ENCODE assay signal across 1 cellular context in the genomic region with DNA sequence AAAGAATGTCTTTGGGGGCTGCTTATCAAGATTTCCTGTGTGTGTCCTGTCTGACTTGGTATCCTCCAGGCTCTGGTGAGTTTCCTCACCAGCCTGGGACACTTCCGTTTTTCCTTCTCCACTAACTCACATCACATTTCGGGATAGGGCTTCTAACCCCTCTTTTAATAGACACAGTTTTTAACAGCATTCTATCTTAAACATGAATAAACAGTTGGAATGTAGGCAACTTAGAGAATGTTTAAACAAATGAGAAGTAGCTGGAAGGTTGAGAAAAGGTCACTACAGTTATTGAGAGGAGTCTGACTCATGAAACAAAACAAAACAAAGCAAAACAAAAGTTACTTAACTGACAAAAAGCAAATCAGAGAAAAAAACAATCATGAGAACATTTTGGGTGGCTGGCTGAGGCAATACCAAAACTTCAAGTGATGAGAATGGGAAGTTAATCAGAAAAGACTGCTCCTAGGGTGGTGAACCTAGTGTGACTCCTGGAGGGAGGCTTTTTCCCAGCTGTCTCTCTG.
TF ChIP-seq lines count a peak whose summit lies in the region.

No MANE protein-coding gene starts in this region.

TF ChIP-seq in HEK293, 187 proteins besides CTCF, POLR2A, EP300 and RAD21 (continued from another document):
- TF ChIP-seq, protein P1, sequence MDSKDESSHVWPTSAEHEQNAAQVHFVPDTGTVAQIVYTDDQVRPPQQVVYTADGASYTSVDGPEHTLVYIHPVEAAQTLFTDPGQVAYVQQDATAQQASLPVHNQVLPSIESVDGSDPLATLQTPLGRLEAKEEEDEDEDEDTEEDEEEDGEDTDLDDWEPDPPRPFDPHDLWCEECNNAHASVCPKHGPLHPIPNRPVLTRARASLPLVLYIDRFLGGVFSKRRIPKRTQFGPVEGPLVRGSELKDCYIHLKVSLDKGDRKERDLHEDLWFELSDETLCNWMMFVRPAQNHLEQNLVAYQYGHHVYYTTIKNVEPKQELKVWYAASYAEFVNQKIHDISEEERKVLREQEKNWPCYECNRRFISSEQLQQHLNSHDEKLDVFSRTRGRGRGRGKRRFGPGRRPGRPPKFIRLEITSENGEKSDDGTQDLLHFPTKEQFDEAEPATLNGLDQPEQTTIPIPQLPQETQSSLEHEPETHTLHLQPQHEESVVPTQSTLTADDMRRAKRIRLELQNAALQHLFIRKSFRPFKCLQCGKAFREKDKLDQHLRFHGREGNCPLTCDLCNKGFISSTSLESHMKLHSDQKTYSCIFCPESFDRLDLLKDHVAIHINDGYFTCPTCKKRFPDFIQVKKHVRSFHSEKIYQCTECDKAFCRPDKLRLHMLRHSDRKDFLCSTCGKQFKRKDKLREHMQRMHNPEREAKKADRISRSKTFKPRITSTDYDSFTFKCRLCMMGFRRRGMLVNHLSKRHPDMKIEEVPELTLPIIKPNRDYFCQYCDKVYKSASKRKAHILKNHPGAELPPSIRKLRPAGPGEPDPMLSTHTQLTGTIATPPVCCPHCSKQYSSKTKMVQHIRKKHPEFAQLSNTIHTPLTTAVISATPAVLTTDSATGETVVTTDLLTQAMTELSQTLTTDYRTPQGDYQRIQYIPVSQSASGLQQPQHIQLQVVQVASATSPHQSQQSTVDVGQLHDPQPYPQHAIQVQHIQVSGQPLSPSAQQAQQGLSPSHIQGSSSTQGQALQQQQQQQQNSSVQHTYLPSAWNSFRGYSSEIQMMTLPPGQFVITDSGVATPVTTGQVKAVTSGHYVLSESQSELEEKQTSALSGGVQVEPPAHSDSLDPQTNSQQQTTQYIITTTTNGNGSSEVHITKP (tag by site-specific recombination; IDR thresholded peaks at IDR 0.05), result 0 out of 2 replicates have a peak, but pooled peaks have one; percentile 48
